16 cellular contexts compared by ENCODE assay signal in genomic region chr12:77047341-77048202, GRCh38. TPM values are rescaled to one million over a fixed set of nuclear protein-coding genes. Genes with fewer than 3 reads are reported as not detected.
DNase-seq lines count a peak whose midpoint lies in the region; ATAC-seq, FAIRE-seq and TF ChIP-seq lines count a peak whose summit lies in the region.
"Had no signal": no experiment of that assay in that cellular context is flagged by ENCODE, and none has a peak within 500 bp of the region (broad histone marks: within the 10 kb centered on the region; RNA-seq: fewer than 3 reads in every experiment).

No MANE protein-coding gene starts in this region.

- no peaks in the 10 kb centered on the region for H3K9me3 Mint-ChIP-seq in astrocyte (ENCODE audit: unreplicated experiment)
- no peaks in the 10 kb centered on the region for H3K9me3 Mint-ChIP-seq in glutamatergic neuron (ENCODE audit: unreplicated experiment)
- no peaks in the 10 kb centered on the region for H3K9me3 Mint-ChIP-seq in activated naive CD8-positive, alpha-beta T cell treated with anti-CD3 and anti-CD28 coated beads, Interleukin-2, amount 50 U/mL, for 24 hours

- no peaks in the 10 kb centered on the region for H3K9me2 ChIP-seq in GM23248 (ENCODE audit: insufficient read depth)

- H4K20me1 ChIP-seq in GM23248 (ENCODE audit: insufficient read depth) (no peaks in the 10 kb centered on the region), astrocyte (ENCODE audit: insufficient read depth, low read length) (peaks cover 24% of the 10 kb centered on the region)

- TF ChIP-seq CTCF in A673 (conservative IDR thresholded peaks at IDR 0.05; ENCODE audit: low read depth, low read length) (0 out of 2 replicates have a peak, but pooled peaks have one; percentile 21), astrocyte (IDR thresholded peaks at IDR 0.05; ENCODE audit: insufficient read depth, low read depth, low read length) (peak; percentile 16), glutamatergic neuron (IDR thresholded peaks at IDR 0.05; ENCODE audit: partially characterized antibody, unreplicated experiment) (no peak)

- H3K79me2 ChIP-seq in GM23248 (ENCODE audit: insufficient read depth) (no peaks in the 10 kb centered on the region), astrocyte (ENCODE audit: insufficient read depth, low read length) (peaks cover 55% of the 10 kb centered on the region)

- H3F3A ChIP-seq in GM23248 (ENCODE audit: insufficient read depth) = no peaks in the 10 kb centered on the region

- H3K36me3 ChIP-seq in A673 (ENCODE audit: insufficient read depth, low read length, poor library complexity, severe bottlenecking) (peaks cover 60% of the 10 kb centered on the region), GM23248 (ENCODE audit: low read depth) (0 out of 2 replicates have a peak, but pooled peaks cover 4% of the 10 kb centered on the region), astrocyte (ENCODE audit: insufficient read depth, low read length) (peaks cover 83% of the 10 kb centered on the region)

- H3K9ac ChIP-seq in GM23248 (no peak overlapping the region), astrocyte (ENCODE audit: low read length) (no peak overlapping the region)

- H2AFZ ChIP-seq in GM23248 = no peak overlapping the region
- no peak overlapping the region for H2AFZ ChIP-seq in astrocyte (ENCODE audit: low read depth, low read length)

- in situ Hi-C loops in GM23248 (cut with MboI) = no loop called here

- BruUV-seq in A673 (replicated peaks; lab: Mats Ljungman, UMichigan) = no TSS peak

- H3K4me3 ChIP-seq in A673 (ENCODE audit: low read depth, low read length, poor library complexity, severe bottlenecking) (no peak overlapping the region), GM23248 (no peak overlapping the region), astrocyte (ENCODE audit: insufficient read depth, low read depth, low read length) (no peak overlapping the region)
- H3K4me3 ChIP-seq: spleen had no signal

- CTCF ChIA-PET in A673 (lab: Charles Lee) = no interaction called here

- H3K27ac Mint-ChIP-seq in astrocyte (ENCODE audit: unreplicated experiment) (no peak overlapping the region), glutamatergic neuron (ENCODE audit: unreplicated experiment) (peak overlapping the region; percentile 55)
- H3K27ac Mint-ChIP-seq in activated naive CD8-positive, alpha-beta T cell treated with anti-CD3 and anti-CD28 coated beads, Interleukin-2, amount 50 U/mL, for 24 hours = no peak overlapping the region
- H3K27ac Mint-ChIP-seq: activated CD8-positive, alpha-beta T cell treated with anti-CD3 and anti-CD28 coated beads, Interleukin-2, amount 10 ng/mL, durations not matched to agents 7 days and 5 days had no signal

- POLR2A ChIA-PET in A673 (lab: Charles Lee; ENCODE audit: low non-redundant PET) = no interaction called here

- no peaks in the 10 kb centered on the region for H3K4me1 ChIP-seq in A673 (ENCODE audit: insufficient read depth, low read length, poor library complexity, severe bottlenecking)
- peaks cover 3% of the 10 kb centered on the region; the same call in 1 of the 2 replicates for H3K4me1 ChIP-seq in GM23248 (ENCODE audit: insufficient read depth)
- no peaks in the 10 kb centered on the region for H3K4me1 ChIP-seq in astrocyte (ENCODE audit: insufficient read depth, low read length)

- no peak for FAIRE-seq in astrocyte (lab: Jason Lieb, UNC)

- no peak overlapping the region for H3K27ac ChIP-seq in A673 (ENCODE audit: low read depth, low read length, poor library complexity, severe bottlenecking)
- H3K27ac ChIP-seq in GM23248 = no peak overlapping the region
- H3K27ac ChIP-seq in astrocyte (ENCODE audit: low read depth, low read length) = no peak overlapping the region
- H3K27ac ChIP-seq: epithelial cell of prostate, spleen had no signal

- H3K27me3 Mint-ChIP-seq in astrocyte (ENCODE audit: low read depth, unreplicated experiment) = no peaks in the 10 kb centered on the region
- no peaks in the 10 kb centered on the region for H3K27me3 Mint-ChIP-seq in glutamatergic neuron (ENCODE audit: unreplicated experiment)
- no peaks in the 10 kb centered on the region for H3K27me3 Mint-ChIP-seq in activated naive CD8-positive, alpha-beta T cell treated with anti-CD3 and anti-CD28 coated beads, Interleukin-2, amount 50 U/mL, for 24 hours

- intact Hi-C loops in A673 (cut with micrococcal nuclease; ENCODE audit: unreplicated experiment) = loop anchor here (10.0 kb wide), 1 partner anchor 887 kb away; no protein-coding TSS in a partner anchor

- H3K4me3 Mint-ChIP-seq in astrocyte (ENCODE audit: unreplicated experiment) (no peak overlapping the region), glutamatergic neuron (ENCODE audit: unreplicated experiment) (no peak overlapping the region)
- H3K4me3 Mint-ChIP-seq in activated naive CD8-positive, alpha-beta T cell treated with anti-CD3 and anti-CD28 coated beads, Interleukin-2, amount 50 U/mL, for 24 hours = no peak overlapping the region
- H3K4me3 Mint-ChIP-seq: activated CD8-positive, alpha-beta T cell treated with anti-CD3 and anti-CD28 coated beads, Interleukin-2, amount 10 ng/mL, durations not matched to agents 7 days and 5 days had no signal

- no peak for ATAC-seq in HG03135 (IDR thresholded peaks at IDR 0.05; ENCODE audit: unreplicated experiment)
- ATAC-seq in activated naive CD8-positive, alpha-beta T cell treated with anti-CD3 and anti-CD28 coated beads, Interleukin-2, amount 50 U/mL, for 24 hours = no peak
- ATAC-seq: activated CD8-positive, alpha-beta T cell treated with anti-CD3 and anti-CD28 coated beads, Interleukin-2, amount 10 ng/mL, durations not matched to agents 7 days and 5 days had no signal

- WGBS in GM23248 (ENCODE audit: low coverage in 1 of 2, low lambda C conversion rate in 2 of 2, missing lambda C conversion rate in 2 of 2), 2 experiments = 85 to 93% methylated on average over 6 of the region's 6 CpGs

- H3K36me3 Mint-ChIP-seq in astrocyte (ENCODE audit: low read depth, unreplicated experiment) (peaks cover 17% of the 10 kb centered on the region), glutamatergic neuron (ENCODE audit: unreplicated experiment) (no peaks in the 10 kb centered on the region)
- peaks cover 7% of the 10 kb centered on the region for H3K36me3 Mint-ChIP-seq in activated naive CD8-positive, alpha-beta T cell treated with anti-CD3 and anti-CD28 coated beads, Interleukin-2, amount 50 U/mL, for 24 hours (ENCODE audit: low read depth)

- DNase-seq in A673 (ENCODE audit: low spot score) (no peak), GM23248 (peak; percentile 41), astrocyte (ENCODE audit: low read depth) (no peak), glutamatergic neuron (peak; percentile 16), NCI-H2196 (lab: John Stamatoyannopoulos, UW; ENCODE audit: unreplicated experiment) (no peak)
- DNase-seq in stimulated activated CD4-positive, alpha-beta T cell treated with anti-CD3 and anti-CD28 coated beads, Interleukin-4, amount 100 ng/mL, for 1 hour = no peak
- no peak for DNase-seq in activated naive CD8-positive, alpha-beta T cell treated with anti-CD3 and anti-CD28 coated beads, Interleukin-2, amount 50 U/mL, for 24 hours
- DNase-seq: activated CD8-positive, alpha-beta T cell treated with anti-CD3 and anti-CD28 coated beads, Interleukin-2, amount 10 ng/mL, durations not matched to agents 7 days and 5 days; central memory CD4-positive, alpha-beta T cell; DMS79; NCI-H1105; NCI-H526; spleen; T-helper 9 cell had no signal

- no peak overlapping the region for H3K4me2 ChIP-seq in GM23248 (ENCODE audit: unreplicated experiment)
- no peak overlapping the region for H3K4me2 ChIP-seq in astrocyte (ENCODE audit: low read length)

- no peaks in the 10 kb centered on the region for H3K27me3 ChIP-seq in A673 (replicated peaks; ENCODE audit: insufficient read depth, low read depth, low read length, poor library complexity)
- H3K27me3 ChIP-seq in GM23248 (replicated peaks; ENCODE audit: insufficient read depth) = no peaks in the 10 kb centered on the region
- H3K27me3 ChIP-seq in astrocyte (ENCODE audit: insufficient read depth, low read length) = no peaks in the 10 kb centered on the region
- H3K27me3 ChIP-seq: spleen had no signal

- H3K9me3 ChIP-seq in A673 (ENCODE audit: low read depth, low read length, poor library complexity, severe bottlenecking) = no peaks in the 10 kb centered on the region
- H3K9me3 ChIP-seq in GM23248 (ENCODE audit: low read depth) = no peaks in the 10 kb centered on the region
- no peaks in the 10 kb centered on the region for H3K9me3 ChIP-seq in astrocyte (ENCODE audit: insufficient read depth, low read depth, low read length)
- H3K9me3 ChIP-seq: spleen had no signal

- H3K4me1 Mint-ChIP-seq in astrocyte (ENCODE audit: low read depth, unreplicated experiment) (no peaks in the 10 kb centered on the region), glutamatergic neuron (ENCODE audit: low read depth, unreplicated experiment) (peaks cover 17% of the 10 kb centered on the region)
- no peaks in the 10 kb centered on the region for H3K4me1 Mint-ChIP-seq in activated naive CD8-positive, alpha-beta T cell treated with anti-CD3 and anti-CD28 coated beads, Interleukin-2, amount 50 U/mL, for 24 hours

RNA-seq across cellular contexts. Expression of gene E2F7, which starts 17.8 kb away (rescaled TPM):
- total RNA-seq in A673 (2021) (26.7 and 28.1 TPM in 2 replicates), astrocyte (21.5 and 26.2 TPM in 2 replicates), glutamatergic neuron (ENCODE audit: unreplicated experiment) (4.2 TPM)
- 2.5 and 5.6 TPM in 2 replicates for total RNA-seq in GM23248 (2014; rRNA removed; shearing (Covaris generic))
- polyA plus RNA-seq in GM23248 (2016; fragmentation: Nextera tagmentation; extraction: Ambion mirVana) = 3.7 and 5.7 TPM in 2 replicates

Comparison
In these comparisons a context has a peak if more than half of its experiments do, and no peak if none do; other contexts are left out.
1. DNase-seq: peak in GM23248 (single experiment) and glutamatergic neuron (single experiment); none in A673 (single experiment), astrocyte (single experiment), stimulated activated CD4-positive, alpha-beta T cell treated with anti-CD3 and anti-CD28 coated beads, Interleukin-4, amount 100 ng/mL, for 1 hour (single experiment), NCI-H2196 (single experiment) and activated naive CD8-positive, alpha-beta T cell treated with anti-CD3 and anti-CD28 coated beads, Interleukin-2, amount 50 U/mL, for 24 hours (single experiment).